In genomic region chr15:77526582-77527163, GRCh38 we compare ENCODE assay signal across 1 cellular context.
TF ChIP-seq lines count a peak whose summit lies in the region.

No MANE protein-coding gene starts in this region.

TF ChIP-seq in GM23338, 12 proteins besides CTCF, POLR2A, EP300 and RAD21 (continued from another document):
- TF ChIP-seq ZNF462 (CRISPR knock-in tag; IDR thresholded peaks at IDR 0.05) = no peak
- TF ChIP-seq CREB1 (CRISPR knock-in tag; IDR thresholded peaks at IDR 0.05; ENCODE audit: low read depth) = no peak
- no peak for TF ChIP-seq ETS1 (IDR thresholded peaks at IDR 0.05)
- no peak for TF ChIP-seq NANOG (IDR thresholded peaks at IDR 0.05; ENCODE audit: borderline replicate concordance)
